ENCODE assay signal across 34 cellular contexts in genomic region chr10:50590935-50591334, GRCh38.
"Had no signal": no experiment of that assay in that cellular context is flagged by ENCODE, and none has a peak within 500 bp of the region (broad histone marks: within the 10 kb centered on the region; RNA-seq: fewer than 3 reads in every experiment).

No MANE protein-coding gene starts in this region.

- H3K4me2 ChIP-seq: SK-N-SH had no signal

- H3K9me3 ChIP-seq: MG63, Peyer's patch, SJSA1, SK-N-SH had no signal

- H3K36me3 ChIP-seq: brain microvascular endothelial cell, MG63, SJSA1 had no signal

- H3K9me2 ChIP-seq: SK-N-SH had no signal

- DNase-seq: activated B cell treated with CpG ODN at 0.5 μM for 24 hours; activated CD4-positive, alpha-beta memory T cell treated with anti-CD3 and anti-CD28 coated beads for 36 hours; activated CD4-positive, alpha-beta T cell treated with anti-CD3 and anti-CD28 coated beads for 4 hours; activated CD4-positive, alpha-beta T cell treated with anti-CD3 and anti-CD28 coated beads, Interleukin-2, amount 50 U/mL, for 1 hour; activated CD4-positive, CD25-positive, alpha-beta regulatory T cell treated with anti-CD3 and anti-CD28 coated beads, Interleukin-2, amount 50 U/mL, for 72 hours; activated CD8-positive, alpha-beta memory T cell treated with anti-CD3 and anti-CD28 coated beads, Interleukin-2, amount 50 U/mL, for 4 hours; activated effector memory CD4-positive, alpha-beta T cell treated with Interleukin-2 at 50 U/mL for 16 hours; activated naive CD4-positive, alpha-beta T cell treated with anti-CD3 and anti-CD28 coated beads, Interleukin-2, amount 10 ng/mL, durations not matched to agents 7 days and 5 days; activated naive CD8-positive, alpha-beta T cell treated with anti-CD3 and anti-CD28 coated beads, Interleukin-2, amount 50 U/mL, for 24 hours; activated T-cell treated with anti-CD3 and anti-CD28 coated beads for 4 hours; activated T-cell treated with anti-CD3 and anti-CD28 coated beads, Interleukin-2, amount 50 U/mL, for 48 hours; anterior cingulate cortex; brain microvascular endothelial cell; central memory CD4-positive, alpha-beta T cell; Kasumi-1; MG63; NCI-H1092; NCI-H1436 treated with DMSO at 0.1 percent for 48 hours; NCI-H1694 treated with DMSO at 0.1 percent for 48 hours; NCI-H2029; NCI-H2107; NCI-H510A; NCI-H526; NCI-H748 treated with DMSO at 0.1 percent for 48 hours; NK-92 treated with Interleukin-12 subunit alpha and Interleukin-12 subunit beta, amount 100 ng/mL, for 24 hours; PC-3; Peyer's patch; RPMI8226; SHP77 treated with DMSO at 0.1 percent for 48 hours; SK-N-SH had no signal

- H3K27me3 Mint-ChIP-seq: activated B cell treated with CpG ODN at 0.5 μM for 24 hours; activated CD4-positive, alpha-beta memory T cell treated with anti-CD3 and anti-CD28 coated beads for 36 hours; activated naive CD4-positive, alpha-beta T cell treated with anti-CD3 and anti-CD28 coated beads, Interleukin-2, amount 10 ng/mL, durations not matched to agents 7 days and 5 days; activated naive CD8-positive, alpha-beta T cell; activated naive CD8-positive, alpha-beta T cell treated with anti-CD3 and anti-CD28 coated beads, Interleukin-2, amount 50 U/mL, for 24 hours had no signal

- H3K27me3 ChIP-seq: brain microvascular endothelial cell, MG63, Peyer's patch, SJSA1 had no signal

- H3K4me1 Mint-ChIP-seq: activated naive CD4-positive, alpha-beta T cell treated with anti-CD3 and anti-CD28 coated beads, Interleukin-2, amount 10 ng/mL, durations not matched to agents 7 days and 5 days had no signal

- ATAC-seq: activated naive CD8-positive, alpha-beta T cell treated with anti-CD3 and anti-CD28 coated beads, Interleukin-2, amount 50 U/mL, for 24 hours; PC-3 had no signal

- H3K27ac ChIP-seq: brain microvascular endothelial cell, Peyer's patch, SJSA1 had no signal

- H3K27ac Mint-ChIP-seq: activated B cell treated with CpG ODN at 0.5 μM for 24 hours; activated CD4-positive, alpha-beta memory T cell treated with anti-CD3 and anti-CD28 coated beads for 36 hours; activated naive CD4-positive, alpha-beta T cell treated with anti-CD3 and anti-CD28 coated beads, Interleukin-2, amount 10 ng/mL, durations not matched to agents 7 days and 5 days; activated naive CD8-positive, alpha-beta T cell; activated naive CD8-positive, alpha-beta T cell treated with anti-CD3 and anti-CD28 coated beads, Interleukin-2, amount 50 U/mL, for 24 hours; T-helper 1 cell treated with Interleukin-12 subunit alpha and Interleukin-12 subunit beta and Interleukin-4 antibody, amounts not matched to agents 30 μg/mL and 1 μg/mL, for 36 hours; T-helper 2 cell treated with Interferon-gamma antibody and Interleukin-4, amounts not matched to agents 5 μg/mL and 100 μg/mL, for 36 hours had no signal

- H3K9me3 Mint-ChIP-seq: activated B cell treated with CpG ODN at 0.5 μM for 24 hours; activated CD4-positive, alpha-beta memory T cell treated with anti-CD3 and anti-CD28 coated beads for 36 hours; activated naive CD4-positive, alpha-beta T cell treated with anti-CD3 and anti-CD28 coated beads, Interleukin-2, amount 10 ng/mL, durations not matched to agents 7 days and 5 days; activated naive CD8-positive, alpha-beta T cell treated with anti-CD3 and anti-CD28 coated beads, Interleukin-2, amount 50 U/mL, for 24 hours; T-helper 1 cell treated with Interleukin-12 subunit alpha and Interleukin-12 subunit beta and Interleukin-4 antibody, amounts not matched to agents 30 μg/mL and 1 μg/mL, for 36 hours; T-helper 2 cell treated with Interferon-gamma antibody and Interleukin-4, amounts not matched to agents 5 μg/mL and 100 μg/mL, for 36 hours had no signal

- H3K9ac ChIP-seq: SK-N-SH had no signal

- H3K4me3 ChIP-seq: MG63, Peyer's patch, SJSA1 had no signal

- H3K4me1 ChIP-seq: Peyer's patch had no signal

- H3K4me3 Mint-ChIP-seq: activated B cell treated with CpG ODN at 0.5 μM for 24 hours; activated CD4-positive, alpha-beta memory T cell treated with anti-CD3 and anti-CD28 coated beads for 36 hours; activated naive CD4-positive, alpha-beta T cell treated with anti-CD3 and anti-CD28 coated beads, Interleukin-2, amount 10 ng/mL, durations not matched to agents 7 days and 5 days; activated naive CD8-positive, alpha-beta T cell; activated naive CD8-positive, alpha-beta T cell treated with anti-CD3 and anti-CD28 coated beads, Interleukin-2, amount 50 U/mL, for 24 hours; T-helper 1 cell treated with Interleukin-12 subunit alpha and Interleukin-12 subunit beta and Interleukin-4 antibody, amounts not matched to agents 30 μg/mL and 1 μg/mL, for 36 hours; T-helper 2 cell treated with Interferon-gamma antibody and Interleukin-4, amounts not matched to agents 5 μg/mL and 100 μg/mL, for 36 hours had no signal
